ENCODE assay signal across 15 cellular contexts in the genomic region with DNA sequence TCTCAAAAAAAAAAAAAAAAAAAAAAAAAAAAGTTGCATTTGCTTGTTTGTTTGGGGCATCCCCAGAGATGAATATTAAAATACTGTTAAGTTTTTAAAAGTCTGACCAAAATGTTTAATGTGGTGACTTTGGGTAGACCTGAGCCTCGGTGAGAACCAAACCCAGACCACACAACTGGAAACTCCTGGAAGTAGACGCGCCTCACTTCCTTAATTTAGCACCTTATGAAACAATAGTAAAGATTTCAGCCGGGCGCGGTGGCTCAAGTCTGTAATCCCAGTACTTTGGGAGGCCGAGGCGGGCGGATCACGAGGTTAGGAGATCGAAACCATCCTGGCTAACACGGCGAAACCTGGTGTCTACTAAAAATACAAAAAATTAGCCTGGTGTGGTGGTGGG.
"Had no signal": no experiment of that assay in that cellular context is flagged by ENCODE, and none has a peak within 500 bp of the region (broad histone marks: within the 10 kb centered on the region; RNA-seq: fewer than 3 reads in every experiment).

No MANE protein-coding gene starts in this region.

- H3K27me3 Mint-ChIP-seq: dendritic cell treated with granulocyte-macrophage colony-stimulating factor and Interleukin-4, amounts not matched to agents 40 ng/mL and 50 ng/mL, for 4 days; naive B cell; stimulated activated naive CD8-positive, alpha-beta T cell treated with anti-CD3 and anti-CD28 coated beads, Interleukin-15, Interleukin-2, amounts not matched to agents 100 ng/mL and 50 ng/mL, for 24 hours had no signal

- H3K27ac Mint-ChIP-seq: dendritic cell treated with granulocyte-macrophage colony-stimulating factor and Interleukin-4, amounts not matched to agents 40 ng/mL and 50 ng/mL, for 4 days; endodermal cell; immature natural killer cell had no signal

- H3K9me3 Mint-ChIP-seq: dendritic cell treated with granulocyte-macrophage colony-stimulating factor and Interleukin-4, amounts not matched to agents 40 ng/mL and 50 ng/mL, for 4 days; endodermal cell; immature natural killer cell; naive B cell; stimulated activated naive CD8-positive, alpha-beta T cell treated with anti-CD3 and anti-CD28 coated beads, Interleukin-15, Interleukin-2, amounts not matched to agents 100 ng/mL and 50 ng/mL, for 24 hours had no signal

- DNase-seq: erythroblast; foreskin keratinocyte; immature natural killer cell; left ventricle myocardium inferior; lower lobe of right lung; mesenchymal stem cell; naive B cell; stimulated activated CD4-positive, alpha-beta T cell treated with anti-CD3 and anti-CD28 coated beads, Interleukin-12 subunit alpha, Interleukin-12 subunit beta, amount 100 ng/mL, for 4 hours; stimulated activated CD4-positive, alpha-beta T cell treated with anti-CD3 and anti-CD28 coated beads, Interleukin-2, amount 100 ng/mL, for 48 hours; tibial artery; upper lobe of left lung had no signal

- ATAC-seq: foreskin keratinocyte, lower lobe of right lung, sciatic nerve had no signal

- H3K4me3 Mint-ChIP-seq: dendritic cell treated with granulocyte-macrophage colony-stimulating factor and Interleukin-4, amounts not matched to agents 40 ng/mL and 50 ng/mL, for 4 days; endodermal cell; immature natural killer cell; stimulated activated naive CD8-positive, alpha-beta T cell treated with anti-CD3 and anti-CD28 coated beads, Interleukin-15, Interleukin-2, amounts not matched to agents 100 ng/mL and 50 ng/mL, for 24 hours had no signal
